Comparison of ENCODE assay signal across 20 cellular contexts in genomic region chrX:83004012-83004411, GRCh38.
DNase-seq lines count a peak whose midpoint lies in the region; ATAC-seq, FAIRE-seq and TF ChIP-seq lines count a peak whose summit lies in the region.
"Had no signal": no experiment of that assay in that cellular context is flagged by ENCODE, and none has a peak within 500 bp of the region (broad histone marks: within the 10 kb centered on the region; RNA-seq: fewer than 3 reads in every experiment).

No MANE protein-coding gene starts in this region.

- no peaks in the 10 kb centered on the region for H3K36me3 Mint-ChIP-seq in T-helper 17 cell (ENCODE audit: low read depth)
- H3K36me3 Mint-ChIP-seq: CD8-positive, alpha-beta T cell had no signal

- intact Hi-C loops in left lung (cut with DNase I): no loop called here

- no peaks in the 10 kb centered on the region for H3K9me3 ChIP-seq in A549
- H3K9me3 ChIP-seq in T-helper 17 cell (ENCODE audit: control insufficient read depth, low read length, poor library complexity, severe bottlenecking): no peaks in the 10 kb centered on the region
- no peaks in the 10 kb centered on the region for H3K9me3 ChIP-seq in left lung
- H3K9me3 ChIP-seq: BE2C, Caco-2 had no signal

- 9% methylated on average over 1 of the region's 1 CpG for WGBS in A549 (ENCODE audit: missing lambda C conversion rate)

- POLR2A ChIA-PET in A549 (lab: Yijun Ruan, JAX): no interaction called here

- H3K4me2 ChIP-seq in A549: no peak overlapping the region
- H3K4me2 ChIP-seq: BLaER1 had no signal

- TF ChIP-seq EP300 in A549 (IDR thresholded peaks at IDR 0.05): no peak

- H3K27ac ChIP-seq in A549 (no peak overlapping the region), left lung (no peak overlapping the region)
- H3K27ac ChIP-seq: BLaER1 had no signal

- TF ChIP-seq RAD21 in A549 (conservative IDR thresholded peaks at IDR 0.05 in 1 of 2, IDR thresholded peaks at IDR 0.05 in 1 of 2): no peak

- no peaks in the 10 kb centered on the region for H3K36me3 ChIP-seq in left lung
- H3K36me3 ChIP-seq: BE2C, BLaER1 had no signal

- no peak for TF ChIP-seq POLR2A in A549 (IDR thresholded peaks at IDR 0.05; ENCODE audit: low read length)

- H3K4me3 Mint-ChIP-seq in T-helper 17 cell: peak overlapping the region; percentile 19
- H3K4me3 Mint-ChIP-seq: CD4-positive, alpha-beta T cell; CD8-positive, alpha-beta T cell had no signal

- H3K4me3 ChIP-seq in A549: no peak overlapping the region
- H3K4me3 ChIP-seq in left lung: no peak overlapping the region
- H3K4me3 ChIP-seq: BLaER1, GM12878 had no signal

- no peaks in the 10 kb centered on the region for H3K27me3 Mint-ChIP-seq in T-helper 17 cell
- H3K27me3 Mint-ChIP-seq: CD4-positive, alpha-beta T cell had no signal

- ATAC-seq in A549 (no peak), T-helper 17 cell (no peak), left lung (no peak), HG03439 (IDR thresholded peaks at IDR 0.05; ENCODE audit: unreplicated experiment) (no peak)
- ATAC-seq: CD8-positive, alpha-beta T cell; GM12878 had no signal

- H3K27ac Mint-ChIP-seq in T-helper 17 cell: no peak overlapping the region
- H3K27ac Mint-ChIP-seq: CD4-positive, alpha-beta T cell; CD8-positive, alpha-beta T cell had no signal

- no peaks in the 10 kb centered on the region for H3K4me1 Mint-ChIP-seq in T-helper 17 cell

- H3K27me3 ChIP-seq in left lung: no peaks in the 10 kb centered on the region
- H3K27me3 ChIP-seq: BE2C had no signal

- DNase-seq in A549 (ENCODE audit: low read depth in 1 of 2, low spot score in 1 of 2): no peak
- DNase-seq in GM19239 (ENCODE audit: insufficient read length, low spot score): no peak
- no peak for DNase-seq in T-helper 17 cell
- DNase-seq in Kasumi-1 (lab: John Stamatoyannopoulos, UW): no peak
- no peak for DNase-seq in left lung
- DNase-seq: ACHN; BE2C; C1 segment of cervical spinal cord; Caco-2; Calu3; CD4-positive, alpha-beta T cell; CD8-positive, alpha-beta T cell; DMS79 treated with DMSO at 0.1 percent for 48 hours had no signal

- TF ChIP-seq CTCF in A549 (IDR thresholded peaks at IDR 0.05) (no peak), left lung (IDR thresholded peaks at IDR 0.05) (no peak)

- CTCF ChIA-PET in A549 (lab: Yijun Ruan, JAX): no interaction called here

- H3K4me1 ChIP-seq in A549: no peaks in the 10 kb centered on the region
- no peaks in the 10 kb centered on the region for H3K4me1 ChIP-seq in left lung
- H3K4me1 ChIP-seq: BE2C, BLaER1, Caco-2 had no signal

- FAIRE-seq in A549 (lab: Jason Lieb, UNC) (peak; percentile 65), GM19239 (lab: Jason Lieb, UNC) (peak; percentile 42)
- FAIRE-seq: D721Med, G401.6, GM12878, GM12892, GM18507 had no signal

TF ChIP-seq in A549, 52 proteins besides CTCF, POLR2A, EP300 and RAD21:
- TF ChIP-seq CEBPB (IDR thresholded peaks at IDR 0.05): no peak
- no peak for TF ChIP-seq ATOH8 (CRISPR knock-in tag; IDR thresholded peaks at IDR 0.05; ENCODE audit: low read depth)
- no peak for TF ChIP-seq BCL3 (IDR thresholded peaks at IDR 0.05)
- no peak for TF ChIP-seq EHMT2 (IDR thresholded peaks at IDR 0.05; ENCODE audit: low read depth)
- TF ChIP-seq HMGXB4 (CRISPR knock-in tag; IDR thresholded peaks at IDR 0.05; ENCODE audit: borderline replicate concordance): no peak
- no peak for TF ChIP-seq FOSL2 (IDR thresholded peaks at IDR 0.05)
- no peak for TF ChIP-seq FOSL2 (CRISPR knock-in tag; IDR thresholded peaks at IDR 0.05)
- no peak for TF ChIP-seq CBX2 (IDR thresholded peaks at IDR 0.05; ENCODE audit: borderline replicate concordance, low read depth)
- no peak for TF ChIP-seq POLR2AphosphoS2 (conservative IDR thresholded peaks at IDR 0.05; ENCODE audit: low read length)
- TF ChIP-seq NPAS2 (CRISPR knock-in tag; IDR thresholded peaks at IDR 0.05; ENCODE audit: borderline replicate concordance): no peak
- no peak for TF ChIP-seq FOSB (CRISPR knock-in tag; IDR thresholded peaks at IDR 0.05)
- no peak for TF ChIP-seq PHF8 (IDR thresholded peaks at IDR 0.05; ENCODE audit: borderline replicate concordance, low read depth)
- no peak for TF ChIP-seq ZC3H11A (IDR thresholded peaks at IDR 0.05)
- TF ChIP-seq CHD4 (IDR thresholded peaks at IDR 0.05; ENCODE audit: borderline replicate concordance): no peak
- no peak for TF ChIP-seq HOXB5 (CRISPR knock-in tag; IDR thresholded peaks at IDR 0.05)
- no peak for TF ChIP-seq PBX3 (IDR thresholded peaks at IDR 0.05)
- TF ChIP-seq CHD2 (IDR thresholded peaks at IDR 0.05; ENCODE audit: low read length, partially characterized antibody): no peak
- TF ChIP-seq GATA3 (IDR thresholded peaks at IDR 0.05; ENCODE audit: borderline replicate concordance): no peak
- TF ChIP-seq ZSCAN20 (CRISPR knock-in tag; IDR thresholded peaks at IDR 0.05): no peak
